In the genomic region with DNA sequence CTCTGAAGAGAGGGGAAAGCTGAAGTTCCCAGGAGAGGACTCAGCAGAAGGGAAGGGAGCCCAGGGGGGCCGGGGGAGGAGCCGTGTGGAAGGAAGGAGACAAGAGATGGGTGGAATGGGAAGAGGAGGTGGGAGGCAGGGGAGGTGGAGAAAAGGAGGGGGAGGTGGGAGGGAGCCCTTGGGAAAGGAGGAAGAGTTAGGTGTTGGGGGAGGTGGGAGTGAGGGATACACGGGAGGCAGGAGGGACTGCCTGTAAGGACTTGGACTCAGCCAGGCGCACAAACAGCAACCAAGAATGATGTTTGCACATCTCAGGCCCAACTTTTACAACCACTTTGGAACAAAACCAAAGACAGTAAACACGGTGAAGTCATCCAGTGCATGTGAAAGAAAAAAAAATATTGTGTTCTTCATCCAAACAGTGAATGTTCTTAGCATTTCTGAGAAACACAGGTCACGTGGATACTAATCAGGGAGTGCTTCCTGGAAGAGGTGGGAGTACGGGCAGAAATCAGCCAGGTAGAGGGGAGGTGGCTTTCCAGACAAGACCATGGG, we compare ENCODE assay signal across 28 cellular contexts. TPM values are rescaled to one million over a fixed set of nuclear protein-coding genes. Genes with fewer than 3 reads are reported as not detected.
A peak's percentile ranks its signal among the peaks of the same experiment; 100 is the strongest.
DNase-seq lines count a peak whose midpoint lies in the region; ATAC-seq and TF ChIP-seq lines count a peak whose summit lies in the region.
"Had no signal": no experiment of that assay in that cellular context is flagged by ENCODE, and none has a peak within 500 bp of the region (broad histone marks: within the 10 kb centered on the region; RNA-seq: fewer than 3 reads in every experiment).

No MANE protein-coding gene starts in this region.

- H3K9ac ChIP-seq in MM.1S (ENCODE audit: low read length): no peak overlapping the region

- no peaks in the 10 kb centered on the region for H3K79me2 ChIP-seq in osteoblast (ENCODE audit: insufficient read depth, low read length)
- no peaks in the 10 kb centered on the region for H3K79me2 ChIP-seq in MM.1S (ENCODE audit: low read length)

- H3K4me1 ChIP-seq in osteoblast (ENCODE audit: insufficient read depth, low read length) (no peaks in the 10 kb centered on the region), MM.1S (ENCODE audit: low read length) (no peaks in the 10 kb centered on the region)
- H3K4me1 ChIP-seq: HAP-1, tibial nerve had no signal

- H3K4me1 Mint-ChIP-seq in HFFc6 (ENCODE audit: low read depth): peaks cover 6% of the 10 kb centered on the region; the same call in 1 of the 2 replicates
- H3K4me1 Mint-ChIP-seq: endodermal cell; stimulated activated naive CD8-positive, alpha-beta T cell treated with anti-CD3 and anti-CD28 coated beads, Interleukin-15, amount 100 ng/mL, for 72 hours had no signal

- no peak overlapping the region for H3K4me2 ChIP-seq in osteoblast (ENCODE audit: insufficient read depth, low read length)
- no peak overlapping the region for H3K4me2 ChIP-seq in MM.1S (ENCODE audit: low read depth, low read length)

- no peak overlapping the region for H3K4me3 ChIP-seq in AG10803 (ENCODE audit: low read length)
- H3K4me3 ChIP-seq in fibroblast of pulmonary artery (replicated peaks; ENCODE audit: low read depth, low read length): no peak overlapping the region
- no peak overlapping the region for H3K4me3 ChIP-seq in osteoblast (ENCODE audit: insufficient read depth, low read length)
- H3K4me3 ChIP-seq in MM.1S (ENCODE audit: low read length): no peak overlapping the region
- H3K4me3 ChIP-seq: HAP-1, lung, tibial nerve had no signal

- peaks cover 49% of the 10 kb centered on the region for H3K36me3 Mint-ChIP-seq in HFFc6 (ENCODE audit: low read depth)

- H3F3A ChIP-seq in MM.1S (ENCODE audit: insufficient read depth, low read length): no peaks in the 10 kb centered on the region

- H3K9me3 ChIP-seq in osteoblast (ENCODE audit: low read depth, low read length) (peaks cover 11% of the 10 kb centered on the region), MM.1S (replicated peaks; ENCODE audit: insufficient read depth, low read length) (no peaks in the 10 kb centered on the region)

- H3K9me2 ChIP-seq in MM.1S (replicated peaks; ENCODE audit: insufficient read depth, low read length): no peaks in the 10 kb centered on the region

- H3K4me3 Mint-ChIP-seq in HFFc6: no peak overlapping the region
- H3K4me3 Mint-ChIP-seq: endodermal cell; stimulated activated naive CD8-positive, alpha-beta T cell treated with anti-CD3 and anti-CD28 coated beads, Interleukin-15, amount 100 ng/mL, for 72 hours; T-helper 2 cell treated with Interferon-gamma antibody and Interleukin-4, amounts not matched to agents 5 μg/mL and 100 μg/mL, for 36 hours had no signal

- ATAC-seq in GM19455 (IDR thresholded peaks at IDR 0.05; ENCODE audit: unreplicated experiment) (no peak), GM18502 (IDR thresholded peaks at IDR 0.05; ENCODE audit: poor library complexity, unreplicated experiment) (no peak)
- ATAC-seq: SK-N-SH treated with all-trans-retinoic acid at 6 μM for 48 hours; stimulated activated naive CD8-positive, alpha-beta T cell treated with anti-CD3 and anti-CD28 coated beads, Interleukin-15, amount 100 ng/mL, for 72 hours had no signal

- peaks cover 6% of the 10 kb centered on the region for H3K27me3 Mint-ChIP-seq in HFFc6 (ENCODE audit: insufficient read depth)
- H3K27me3 Mint-ChIP-seq: stimulated activated naive CD8-positive, alpha-beta T cell treated with anti-CD3 and anti-CD28 coated beads, Interleukin-15, amount 100 ng/mL, for 72 hours had no signal

- H3K27ac ChIP-seq in osteoblast (ENCODE audit: low read depth, low read length): no peak overlapping the region
- H3K27ac ChIP-seq in MM.1S (ENCODE audit: low read length): no peak overlapping the region
- H3K27ac ChIP-seq: RWPE1, tibial nerve had no signal

- H3K36me3 ChIP-seq in osteoblast (ENCODE audit: insufficient read depth, low read length) (no peaks in the 10 kb centered on the region), MM.1S (replicated peaks; ENCODE audit: insufficient read depth, low read length) (no peaks in the 10 kb centered on the region)
- H3K36me3 ChIP-seq: HAP-1 had no signal

- DNase-seq in AG10803 (ENCODE audit: low read depth) (peak; percentile 39), HFFc6 (peak; percentile 54), fibroblast of pulmonary artery (ENCODE audit: low read depth) (peak; percentile 15), osteoblast (ENCODE audit: insufficient read length, low spot score, missing footprints) (peak; percentile 95), MM.1S (no peak)
- DNase-seq in stimulated activated CD4-positive, alpha-beta T cell treated with anti-CD3 and anti-CD28 coated beads, Interleukin-2, amount 100 ng/mL, for 24 hours: no peak
- DNase-seq: activated CD8-positive, alpha-beta memory T cell treated with anti-CD3 and anti-CD28 coated beads, Interleukin-2, amount 50 U/mL, for 4 hours; activated effector memory CD4-positive, alpha-beta T cell treated with Interleukin-2 at 50 U/mL for 16 hours; C1 segment of cervical spinal cord; hippocampal formation; islet precursor cell; KG1; MV-4-11; NCI-H1694; NCI-H2171; NCI-H524 treated with DMSO at 0.1 percent for 48 hours; retina; stimulated activated CD4-positive, alpha-beta T cell treated with anti-CD3 and anti-CD28 coated beads, Interleukin-12 subunit alpha, Interleukin-12 subunit beta, amount 100 ng/mL, for 4 hours; stimulated activated naive CD8-positive, alpha-beta T cell treated with anti-CD3 and anti-CD28 coated beads, Interleukin-15, amount 100 ng/mL, for 72 hours had no signal

- H2AFZ ChIP-seq in osteoblast (ENCODE audit: low read length) (no peak overlapping the region), MM.1S (ENCODE audit: low read length) (no peak overlapping the region)

- no peaks in the 10 kb centered on the region for H4K20me1 ChIP-seq in osteoblast (ENCODE audit: insufficient read depth, low read length)
- no peaks in the 10 kb centered on the region for H4K20me1 ChIP-seq in MM.1S (ENCODE audit: insufficient read depth, low read length)

- TF ChIP-seq CTCF in AG10803 (conservative IDR thresholded peaks at IDR 0.05; ENCODE audit: low read length) (no peak), HFFc6 (IDR thresholded peaks at IDR 0.05) (no peak), fibroblast of pulmonary artery (IDR thresholded peaks at IDR 0.05; ENCODE audit: low read length, missing control alignments) (no peak), osteoblast (IDR thresholded peaks at IDR 0.05; ENCODE audit: extremely low read depth, low read depth, low read length) (no peak), MM.1S (IDR thresholded peaks at IDR 0.05; ENCODE audit: low read length) (no peak)

- H3K9me3 Mint-ChIP-seq in HFFc6: peaks cover 74% of the 10 kb centered on the region

- H3K27ac Mint-ChIP-seq in HFFc6: no peak overlapping the region
- H3K27ac Mint-ChIP-seq: endodermal cell; T-helper 2 cell treated with Interferon-gamma antibody and Interleukin-4, amounts not matched to agents 5 μg/mL and 100 μg/mL, for 36 hours had no signal

- H3K27me3 ChIP-seq in osteoblast (ENCODE audit: insufficient read depth, low read length) (no peaks in the 10 kb centered on the region), MM.1S (replicated peaks; ENCODE audit: insufficient read depth, low read length) (peaks cover 51% of the 10 kb centered on the region)

RNA-seq across cellular contexts. Expression of a gene that starts 17.4 kb away (rescaled TPM):
- 10 to 100 TPM; 40.4 to 42.7 (median 40.9) TPM for total RNA-seq in HFFc6 (2021; fragmentation: NEBNext Ultra II Directional; extraction: Animal tissue kit (Norgen Biotek cat#: 25700))
- 41.8 and 48.5 TPM in 2 replicates for total RNA-seq in osteoblast

RNA-seq across cellular contexts. Expression of a gene that starts 38.3 kb away (rescaled TPM):
- 100 to 1,000 TPM; 296 to 357 (median 334) TPM for total RNA-seq in HFFc6 (2021; fragmentation: NEBNext Ultra II Directional; extraction: Animal tissue kit (Norgen Biotek cat#: 25700))
- total RNA-seq in osteoblast: 208 and 215 TPM in 2 replicates

RNA-seq across cellular contexts. Expression of a gene that starts 38.7 kb away (rescaled TPM):
- total RNA-seq in HFFc6 (2021; fragmentation: NEBNext Ultra II Directional; extraction: Animal tissue kit (Norgen Biotek cat#: 25700)): 1 to 10 TPM; 5.5 to 7.9 (median 5.9) TPM
- 12.7 TPM in 2 replicates for total RNA-seq in osteoblast

RNA-seq across cellular contexts. Expression of a gene that starts 39.2 kb away (rescaled TPM):
- total RNA-seq in HFFc6 (2021; fragmentation: NEBNext Ultra II Directional; extraction: Animal tissue kit (Norgen Biotek cat#: 25700)): 10 to 100 TPM in 3 of 6 experiments, 1 to 10 TPM in 3; 9.4 to 11.7 (median 9.9) TPM
- total RNA-seq in osteoblast: 4.3 and 4.7 TPM in 2 replicates

Comparison
In these comparisons a context has a peak if more than half of its experiments do, and no peak if none do; other contexts are left out.
1. DNase-seq: peak in AG10803 (single experiment), HFFc6 (single experiment), fibroblast of pulmonary artery (single experiment) and osteoblast (single experiment); none in MM.1S (single experiment) and stimulated activated CD4-positive, alpha-beta T cell treated with anti-CD3 and anti-CD28 coated beads, Interleukin-2, amount 100 ng/mL, for 24 hours (0 of 2).